23 cellular contexts compared by ENCODE assay signal in the genomic region with DNA sequence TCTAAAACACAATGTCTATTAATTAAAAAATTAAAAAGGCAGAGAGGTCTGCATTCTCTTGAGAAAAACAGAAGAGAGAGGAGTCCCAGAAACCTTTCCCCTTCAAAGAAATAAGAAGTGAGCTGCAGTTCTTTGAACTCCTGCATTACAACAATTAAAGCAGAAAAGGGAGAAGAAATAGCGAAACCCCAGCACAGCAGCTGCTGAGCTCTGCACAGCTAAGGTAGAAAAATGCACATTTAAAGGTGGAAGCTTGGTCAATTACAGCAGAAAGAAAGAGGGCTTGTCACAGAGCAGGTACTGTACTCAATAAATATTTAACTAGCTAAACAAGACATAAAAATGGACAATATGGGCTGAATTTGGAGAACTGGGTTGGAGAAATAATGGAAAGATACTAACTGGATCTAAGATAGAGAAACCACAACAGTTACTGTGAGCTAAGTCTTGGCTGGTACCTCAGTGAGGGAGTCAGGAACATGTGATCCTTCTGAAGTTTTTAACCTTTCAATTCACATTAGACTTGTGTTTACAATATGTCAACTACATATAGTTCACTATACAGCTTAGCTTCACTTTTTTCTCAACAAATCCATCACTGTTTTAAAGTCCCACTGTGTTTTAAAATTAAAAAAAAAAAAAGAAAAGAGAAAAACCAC.
DNase-seq lines count a peak whose midpoint lies in the region; ATAC-seq and TF ChIP-seq lines count a peak whose summit lies in the region.
"Had no signal": no experiment of that assay in that cellular context is flagged by ENCODE, and none has a peak within 500 bp of the region (broad histone marks: within the 10 kb centered on the region; RNA-seq: fewer than 3 reads in every experiment).

No MANE protein-coding gene starts in this region.

- ATAC-seq in activated CD8-positive, alpha-beta T cell treated with anti-CD3 and anti-CD28 coated beads for 36 hours = no peak
- ATAC-seq in activated CD8-positive, alpha-beta T cell treated with anti-CD3 and anti-CD28 coated beads, Interleukin-2, amount 10 ng/mL, durations not matched to agents 7 days and 5 days = no peak
- peak; percentile 48 for ATAC-seq in CD8-positive, alpha-beta T cell
- no peak for ATAC-seq in activated naive CD8-positive, alpha-beta T cell treated with anti-CD3 and anti-CD28 coated beads, Interleukin-2, amount 50 U/mL, for 24 hours
- no peak for ATAC-seq in naive thymus-derived CD4-positive, alpha-beta T cell
- no peak for ATAC-seq in HG03025 (IDR thresholded peaks at IDR 0.05; ENCODE audit: low FRiP score, unreplicated experiment)

- H3K4me3 Mint-ChIP-seq in activated CD8-positive, alpha-beta T cell treated with anti-CD3 and anti-CD28 coated beads for 36 hours = no peak overlapping the region
- H3K4me3 Mint-ChIP-seq in activated CD8-positive, alpha-beta T cell treated with anti-CD3 and anti-CD28 coated beads, Interleukin-2, amount 10 ng/mL, durations not matched to agents 7 days and 5 days = no peak overlapping the region
- H3K4me3 Mint-ChIP-seq in CD8-positive, alpha-beta T cell = peak overlapping the region; percentile 48
- no peak overlapping the region for H3K4me3 Mint-ChIP-seq in activated naive CD8-positive, alpha-beta T cell treated with anti-CD3 and anti-CD28 coated beads, Interleukin-2, amount 50 U/mL, for 24 hours
- H3K4me3 Mint-ChIP-seq in naive thymus-derived CD4-positive, alpha-beta T cell = peak overlapping the region in 9 of 10 donors; percentile 19 to 69 (median 63)
- no peak overlapping the region for H3K4me3 Mint-ChIP-seq in T-helper 2 cell treated with Interferon-gamma antibody and Interleukin-4, amounts not matched to agents 5 μg/mL and 100 μg/mL, for 36 hours
- H3K4me3 Mint-ChIP-seq: B cell, H9, IgD-negative memory B cell had no signal

- no peaks in the 10 kb centered on the region for H3K9me3 ChIP-seq in CD8-positive, alpha-beta T cell (ENCODE audit: low read length)
- H3K9me3 ChIP-seq in naive thymus-derived CD4-positive, alpha-beta T cell (ENCODE audit: control insufficient read depth in 2 of 3, low read length in 3 of 3) = no peaks in the 10 kb centered on the region
- H3K9me3 ChIP-seq in MG63 = no peaks in the 10 kb centered on the region; the same call in 1 of the 2 replicates

- H3K27ac Mint-ChIP-seq in activated CD8-positive, alpha-beta T cell treated with anti-CD3 and anti-CD28 coated beads for 36 hours = peak overlapping the region; percentile 60
- no peak overlapping the region for H3K27ac Mint-ChIP-seq in activated CD8-positive, alpha-beta T cell treated with anti-CD3 and anti-CD28 coated beads, Interleukin-2, amount 10 ng/mL, durations not matched to agents 7 days and 5 days
- peak overlapping the region; percentile 75 for H3K27ac Mint-ChIP-seq in CD8-positive, alpha-beta T cell
- H3K27ac Mint-ChIP-seq in activated naive CD8-positive, alpha-beta T cell treated with anti-CD3 and anti-CD28 coated beads, Interleukin-2, amount 50 U/mL, for 24 hours = peak overlapping the region; percentile 38
- peak overlapping the region; percentile 11 to 93 (median 74) for H3K27ac Mint-ChIP-seq in naive thymus-derived CD4-positive, alpha-beta T cell
- no peak overlapping the region for H3K27ac Mint-ChIP-seq in T-helper 2 cell treated with Interferon-gamma antibody and Interleukin-4, amounts not matched to agents 5 μg/mL and 100 μg/mL, for 36 hours
- H3K27ac Mint-ChIP-seq: B cell had no signal

- no peak overlapping the region for H3K27ac ChIP-seq in CD8-positive, alpha-beta T cell (ENCODE audit: low read depth, low read length)
- H3K27ac ChIP-seq in naive thymus-derived CD4-positive, alpha-beta T cell (ENCODE audit: low read depth, low read length) = no peak overlapping the region
- H3K27ac ChIP-seq: HL-60 had no signal

- H3K4me3 ChIP-seq in CD8-positive, alpha-beta T cell (ENCODE audit: low read depth, low read length) = no peak overlapping the region
- no peak overlapping the region for H3K4me3 ChIP-seq in naive thymus-derived CD4-positive, alpha-beta T cell (ENCODE audit: low read length)
- no peak overlapping the region for H3K4me3 ChIP-seq in MG63

- no peaks in the 10 kb centered on the region for H3K9me3 Mint-ChIP-seq in activated CD8-positive, alpha-beta T cell treated with anti-CD3 and anti-CD28 coated beads for 36 hours
- no peaks in the 10 kb centered on the region for H3K9me3 Mint-ChIP-seq in activated CD8-positive, alpha-beta T cell treated with anti-CD3 and anti-CD28 coated beads, Interleukin-2, amount 10 ng/mL, durations not matched to agents 7 days and 5 days (ENCODE audit: insufficient read depth)
- H3K9me3 Mint-ChIP-seq in CD8-positive, alpha-beta T cell = no peaks in the 10 kb centered on the region
- H3K9me3 Mint-ChIP-seq in activated naive CD8-positive, alpha-beta T cell treated with anti-CD3 and anti-CD28 coated beads, Interleukin-2, amount 50 U/mL, for 24 hours = peaks cover 11% of the 10 kb centered on the region
- peaks cover 0 to 2% (median 0%) of the 10 kb centered on the region in 11 donors for H3K9me3 Mint-ChIP-seq in naive thymus-derived CD4-positive, alpha-beta T cell
- no peaks in the 10 kb centered on the region for H3K9me3 Mint-ChIP-seq in T-helper 2 cell treated with Interferon-gamma antibody and Interleukin-4, amounts not matched to agents 5 μg/mL and 100 μg/mL, for 36 hours
- H3K9me3 Mint-ChIP-seq: IgD-negative memory B cell had no signal

- CTCF ChIA-PET in activated CD8-positive, alpha-beta T cell treated with anti-CD3 and anti-CD28 coated beads for 36 hours (lab: Charles Lee) = interaction anchor here (0.8 to 1.0 kb wide), 2 partner anchors 47 to 66 kb away, joined by 3 to 4 read pairs; no protein-coding TSS in a partner anchor
- CTCF ChIA-PET in activated CD8-positive, alpha-beta T cell treated with anti-CD3 and anti-CD28 coated beads, Interleukin-2, amount 10 ng/mL, durations not matched to agents 7 days and 5 days (lab: Charles Lee) = interaction anchor here (0.9 kb wide), 1 partner anchor 9 kb away, joined by 3 read pairs; no protein-coding TSS in a partner anchor
- CTCF ChIA-PET in CD8-positive, alpha-beta T cell (lab: Charles Lee) = interaction anchor here (0.8 to 1.3 kb wide), 3 partner anchors 16 to 628 kb away, joined by 3 to 4 read pairs (median 3); no protein-coding TSS in a partner anchor
- CTCF ChIA-PET in naive thymus-derived CD4-positive, alpha-beta T cell (lab: Charles Lee) = no interaction called here

- DNase-seq in activated CD8-positive, alpha-beta T cell treated with anti-CD3 and anti-CD28 coated beads for 36 hours = no peak
- DNase-seq in activated CD8-positive, alpha-beta T cell treated with anti-CD3 and anti-CD28 coated beads, Interleukin-2, amount 10 ng/mL, durations not matched to agents 7 days and 5 days = no peak
- DNase-seq in CD8-positive, alpha-beta T cell = no peak
- DNase-seq in activated naive CD8-positive, alpha-beta T cell treated with anti-CD3 and anti-CD28 coated beads, Interleukin-2, amount 50 U/mL, for 24 hours = no peak
- DNase-seq in naive thymus-derived CD4-positive, alpha-beta T cell = peak in 6 of 9 donors; percentile 1 to 32 (median 10)
- DNase-seq in T-helper 2 cell treated with Interferon-gamma antibody and Interleukin-4, amounts not matched to agents 5 μg/mL and 100 μg/mL, for 36 hours (ENCODE audit: low spot score) = no peak
- no peak for DNase-seq in MG63
- DNase-seq: DMS153; GF-D8; H9; Kasumi-1; MM.1S; NCI-H1092; NCI-H1436 treated with DMSO at 0.1 percent for 48 hours; NCI-H2029; NCI-H446 treated with DMSO at 0.1 percent for 48 hours; NCI-H69; NK-92 treated with Interleukin-12 subunit alpha and Interleukin-12 subunit beta, amount 100 ng/mL, for 24 hours; Right ventricle myocardium superior had no signal

- no peaks in the 10 kb centered on the region for H3K36me3 ChIP-seq in CD8-positive, alpha-beta T cell (ENCODE audit: insufficient read depth, low read length)
- no peaks in the 10 kb centered on the region for H3K36me3 ChIP-seq in naive thymus-derived CD4-positive, alpha-beta T cell (ENCODE audit: control insufficient read depth in 2 of 3, insufficient read depth in 3 of 3, low read length in 3 of 3)
- no peaks in the 10 kb centered on the region for H3K36me3 ChIP-seq in MG63

- no peaks in the 10 kb centered on the region for H3K27me3 Mint-ChIP-seq in activated CD8-positive, alpha-beta T cell treated with anti-CD3 and anti-CD28 coated beads for 36 hours
- no peaks in the 10 kb centered on the region for H3K27me3 Mint-ChIP-seq in activated CD8-positive, alpha-beta T cell treated with anti-CD3 and anti-CD28 coated beads, Interleukin-2, amount 10 ng/mL, durations not matched to agents 7 days and 5 days (ENCODE audit: low read depth)
- H3K27me3 Mint-ChIP-seq in CD8-positive, alpha-beta T cell (ENCODE audit: low read depth) = no peaks in the 10 kb centered on the region
- no peaks in the 10 kb centered on the region for H3K27me3 Mint-ChIP-seq in activated naive CD8-positive, alpha-beta T cell treated with anti-CD3 and anti-CD28 coated beads, Interleukin-2, amount 50 U/mL, for 24 hours
- no peaks in the 10 kb centered on the region for H3K27me3 Mint-ChIP-seq in naive thymus-derived CD4-positive, alpha-beta T cell
- no peaks in the 10 kb centered on the region for H3K27me3 Mint-ChIP-seq in T-helper 2 cell treated with Interferon-gamma antibody and Interleukin-4, amounts not matched to agents 5 μg/mL and 100 μg/mL, for 36 hours (ENCODE audit: low read depth)
- H3K27me3 Mint-ChIP-seq: B cell, IgD-negative memory B cell had no signal

- intact Hi-C loops in activated CD8-positive, alpha-beta T cell treated with anti-CD3 and anti-CD28 coated beads for 36 hours (cut with micrococcal nuclease) = no loop called here
- intact Hi-C loops in CD8-positive, alpha-beta T cell (cut with DNase I, micrococcal nuclease) = no loop called here
- intact Hi-C loops in naive thymus-derived CD4-positive, alpha-beta T cell (cut with micrococcal nuclease) = no loop called here

- no peaks in the 10 kb centered on the region for H3K27me3 ChIP-seq in CD8-positive, alpha-beta T cell (ENCODE audit: insufficient read depth, low read length)
- H3K27me3 ChIP-seq in naive thymus-derived CD4-positive, alpha-beta T cell (ENCODE audit: control insufficient read depth in 2 of 2, insufficient read depth in 2 of 2, low read length in 2 of 2) = no peaks in the 10 kb centered on the region
- no peaks in the 10 kb centered on the region for H3K27me3 ChIP-seq in MG63

- peaks cover 15% of the 10 kb centered on the region for H3K4me1 ChIP-seq in CD8-positive, alpha-beta T cell (ENCODE audit: insufficient read depth, low read length)
- H3K4me1 ChIP-seq in naive thymus-derived CD4-positive, alpha-beta T cell (ENCODE audit: control insufficient read depth in 2 of 2, insufficient read depth in 2 of 2, low read length in 2 of 2) = peaks cover 0 to 30% of the 10 kb centered on the region in 2 donors

- H3K36me3 Mint-ChIP-seq in activated CD8-positive, alpha-beta T cell treated with anti-CD3 and anti-CD28 coated beads for 36 hours (ENCODE audit: low read depth) = peaks cover 25% of the 10 kb centered on the region
- H3K36me3 Mint-ChIP-seq in activated CD8-positive, alpha-beta T cell treated with anti-CD3 and anti-CD28 coated beads, Interleukin-2, amount 10 ng/mL, durations not matched to agents 7 days and 5 days (ENCODE audit: low read depth) = peaks cover 31% of the 10 kb centered on the region
- H3K36me3 Mint-ChIP-seq in CD8-positive, alpha-beta T cell = peaks cover 32% of the 10 kb centered on the region
- peaks cover 40% of the 10 kb centered on the region for H3K36me3 Mint-ChIP-seq in activated naive CD8-positive, alpha-beta T cell treated with anti-CD3 and anti-CD28 coated beads, Interleukin-2, amount 50 U/mL, for 24 hours (ENCODE audit: low read depth)
- H3K36me3 Mint-ChIP-seq in naive thymus-derived CD4-positive, alpha-beta T cell = peaks cover 6 to 35% (median 25%) of the 10 kb centered on the region in 5 donors
- peaks cover 18% of the 10 kb centered on the region for H3K36me3 Mint-ChIP-seq in T-helper 2 cell treated with Interferon-gamma antibody and Interleukin-4, amounts not matched to agents 5 μg/mL and 100 μg/mL, for 36 hours (ENCODE audit: low read depth)

- POLR2A ChIA-PET in activated CD8-positive, alpha-beta T cell treated with anti-CD3 and anti-CD28 coated beads for 36 hours (lab: Charles Lee) = no interaction called here
- POLR2A ChIA-PET in activated CD8-positive, alpha-beta T cell treated with anti-CD3 and anti-CD28 coated beads, Interleukin-2, amount 10 ng/mL, durations not matched to agents 7 days and 5 days (lab: Charles Lee) = interaction anchor here (0.5 kb wide), 1 partner anchor 20 kb away, joined by 3 read pairs; no protein-coding TSS in a partner anchor
- POLR2A ChIA-PET in CD8-positive, alpha-beta T cell (lab: Charles Lee) = no interaction called here
- POLR2A ChIA-PET in naive thymus-derived CD4-positive, alpha-beta T cell (lab: Charles Lee) = interaction anchor here (1.4 kb wide), 1 partner anchor 22 kb away, joined by 3 read pairs; no protein-coding TSS in a partner anchor

- TF ChIP-seq CTCF in activated CD8-positive, alpha-beta T cell treated with anti-CD3 and anti-CD28 coated beads for 36 hours (IDR thresholded peaks at IDR 0.05) = no peak
- no peak for TF ChIP-seq CTCF in CD8-positive, alpha-beta T cell (IDR thresholded peaks at IDR 0.05)

- H3K4me1 Mint-ChIP-seq in activated CD8-positive, alpha-beta T cell treated with anti-CD3 and anti-CD28 coated beads for 36 hours (ENCODE audit: low read depth) = peaks cover 36% of the 10 kb centered on the region
- H3K4me1 Mint-ChIP-seq in activated CD8-positive, alpha-beta T cell treated with anti-CD3 and anti-CD28 coated beads, Interleukin-2, amount 10 ng/mL, durations not matched to agents 7 days and 5 days (ENCODE audit: low read depth) = peaks cover 15% of the 10 kb centered on the region
- H3K4me1 Mint-ChIP-seq in CD8-positive, alpha-beta T cell (ENCODE audit: low read depth) = peaks cover 62% of the 10 kb centered on the region
- peaks cover 53% of the 10 kb centered on the region for H3K4me1 Mint-ChIP-seq in activated naive CD8-positive, alpha-beta T cell treated with anti-CD3 and anti-CD28 coated beads, Interleukin-2, amount 50 U/mL, for 24 hours
- peaks cover 30 to 88% (median 81%) of the 10 kb centered on the region in 7 donors for H3K4me1 Mint-ChIP-seq in naive thymus-derived CD4-positive, alpha-beta T cell
- H3K4me1 Mint-ChIP-seq in T-helper 2 cell treated with Interferon-gamma antibody and Interleukin-4, amounts not matched to agents 5 μg/mL and 100 μg/mL, for 36 hours (ENCODE audit: low read depth) = peaks cover 22% of the 10 kb centered on the region

Comparison
In these comparisons a context has a peak if more than half of its experiments do, and no peak if none do; other contexts are left out.
1. H3K27ac Mint-ChIP-seq: peak in activated CD8-positive, alpha-beta T cell treated with anti-CD3 and anti-CD28 coated beads for 36 hours (single experiment), CD8-positive, alpha-beta T cell (single experiment), activated naive CD8-positive, alpha-beta T cell treated with anti-CD3 and anti-CD28 coated beads, Interleukin-2, amount 50 U/mL, for 24 hours (single experiment) and naive thymus-derived CD4-positive, alpha-beta T cell (9 of 9); none in activated CD8-positive, alpha-beta T cell treated with anti-CD3 and anti-CD28 coated beads, Interleukin-2, amount 10 ng/mL, durations not matched to agents 7 days and 5 days (single experiment) and T-helper 2 cell treated with Interferon-gamma antibody and Interleukin-4, amounts not matched to agents 5 μg/mL and 100 μg/mL, for 36 hours (single experiment).
2. POLR2A ChIA-PET loops: an anchor here in activated CD8-positive, alpha-beta T cell treated with anti-CD3 and anti-CD28 coated beads, Interleukin-2, amount 10 ng/mL, durations not matched to agents 7 days and 5 days (0.5 kb wide) and naive thymus-derived CD4-positive, alpha-beta T cell (1.4 kb wide); none called in activated CD8-positive, alpha-beta T cell treated with anti-CD3 and anti-CD28 coated beads for 36 hours and CD8-positive, alpha-beta T cell.
3. DNase-seq: peak in naive thymus-derived CD4-positive, alpha-beta T cell (6 of 9); none in activated CD8-positive, alpha-beta T cell treated with anti-CD3 and anti-CD28 coated beads for 36 hours (single experiment), activated CD8-positive, alpha-beta T cell treated with anti-CD3 and anti-CD28 coated beads, Interleukin-2, amount 10 ng/mL, durations not matched to agents 7 days and 5 days (single experiment), CD8-positive, alpha-beta T cell (0 of 7), activated naive CD8-positive, alpha-beta T cell treated with anti-CD3 and anti-CD28 coated beads, Interleukin-2, amount 50 U/mL, for 24 hours (single experiment), T-helper 2 cell treated with Interferon-gamma antibody and Interleukin-4, amounts not matched to agents 5 μg/mL and 100 μg/mL, for 36 hours (single experiment) and MG63 (single experiment).
4. H3K4me3 Mint-ChIP-seq: peak in CD8-positive, alpha-beta T cell (single experiment) and naive thymus-derived CD4-positive, alpha-beta T cell (9 of 10); none in activated CD8-positive, alpha-beta T cell treated with anti-CD3 and anti-CD28 coated beads for 36 hours (single experiment), activated CD8-positive, alpha-beta T cell treated with anti-CD3 and anti-CD28 coated beads, Interleukin-2, amount 10 ng/mL, durations not matched to agents 7 days and 5 days (single experiment), activated naive CD8-positive, alpha-beta T cell treated with anti-CD3 and anti-CD28 coated beads, Interleukin-2, amount 50 U/mL, for 24 hours (single experiment) and T-helper 2 cell treated with Interferon-gamma antibody and Interleukin-4, amounts not matched to agents 5 μg/mL and 100 μg/mL, for 36 hours (single experiment).